24 cellular contexts compared by ENCODE assay signal in genomic region chr12:123573870-123574269, GRCh38. TPM values are rescaled to one million over a fixed set of nuclear protein-coding genes. Genes with fewer than 3 reads are reported as not detected.
DNase-seq lines count a peak whose midpoint lies in the region; ATAC-seq, FAIRE-seq and TF ChIP-seq lines count a peak whose summit lies in the region.
"Had no signal": no experiment of that assay in that cellular context is flagged by ENCODE, and none has a peak within 500 bp of the region (broad histone marks: within the 10 kb centered on the region; RNA-seq: fewer than 3 reads in every experiment).

No MANE protein-coding gene starts in this region.

- ATAC-seq in HepG2 (no peak), right lobe of liver (no peak), heart right ventricle (no peak), GM19467 (IDR thresholded peaks at IDR 0.05; ENCODE audit: unreplicated experiment) (no peak)
- ATAC-seq: A549, T-helper 17 cell had no signal

- intact Hi-C loops in HepG2 (cut with micrococcal nuclease; ENCODE audit: unreplicated experiment) (no loop called here), right lobe of liver (cut with DNase I) (no loop called here), heart right ventricle (cut with DNase I) (loop anchor here in 1 of 10 donors (10.0 kb wide), 1 partner anchor 89 kb away; no protein-coding TSS in a partner anchor)

- no peaks in the 10 kb centered on the region for H3K79me2 ChIP-seq in HepG2 (ENCODE audit: insufficient read depth, low read length)

- 27% methylated on average over 4 of the region's 4 CpGs for WGBS in HepG2 (ENCODE audit: low lambda C conversion rate)
- 30% methylated on average over 4 of the region's 4 CpGs for WGBS in right lobe of liver (ENCODE audit: insufficient coverage, low coverage, low lambda C conversion rate, missing lambda C conversion rate)
- WGBS in heart right ventricle, 2 donors: 35 to 39% methylated on average over 4 of the region's 4 CpGs

- H3K9me3 ChIP-seq in HepG2 (ENCODE audit: low read length): no peaks in the 10 kb centered on the region
- H3K9me3 ChIP-seq in right lobe of liver: no peaks in the 10 kb centered on the region
- H3K9me3 ChIP-seq in heart right ventricle: peaks cover 0 to 5% (median 0%) of the 10 kb centered on the region in 11 donors
- H3K9me3 ChIP-seq: A549, SK-N-SH had no signal

- FAIRE-seq in HepG2 (lab: Jason Lieb, UNC): no peak
- FAIRE-seq: A549, D721Med, G401.6, RCC 7860 had no signal

- no TSS peak for BruUV-seq in HepG2 (replicated peaks; lab: Mats Ljungman, UMichigan)

- POLR2A ChIA-PET in HepG2 (lab: Yijun Ruan, JAX): no interaction called here

- no peak for DNase-seq in HepG2 (ENCODE audit: low spot score)
- no peak for DNase-seq in right lobe of liver
- DNase-seq in NCI-H82 (lab: John Stamatoyannopoulos, UW): peak; percentile 89
- no peak for DNase-seq in heart right ventricle
- DNase-seq: AML-193; CD4-positive, alpha-beta T cell; GM23248; H9; HFFc6; KBM-7; MV-4-11; NCI-H1105 treated with DMSO at 0.1 percent for 48 hours; NCI-H187; NCI-H2081 treated with DMSO at 0.1 percent for 48 hours; NCI-H526; SK-N-SH; SW 1271; T-helper 17 cell had no signal

- in situ Hi-C loops in HepG2 (cut with HindIII; ENCODE audit: extremely low pct_ligation_motif_present, low pct_unique_long_range_greater_than_20kb): no loop called here

- no peak for TF ChIP-seq POLR2A in HepG2 (IDR thresholded peaks at IDR 0.05; ENCODE audit: insufficient read depth in 1 of 2, low read depth in 2 of 2, low read length in 2 of 2)
- TF ChIP-seq POLR2A in right lobe of liver (IDR thresholded peaks at IDR 0.05): no peak

- H3K27me3 ChIP-seq in HepG2 (ENCODE audit: control insufficient read depth in 1 of 2, insufficient read depth in 2 of 2, low read length in 2 of 2) (no peaks in the 10 kb centered on the region; a peak in 1 of 5 replicates), right lobe of liver (no peaks in the 10 kb centered on the region), heart right ventricle (no peaks in the 10 kb centered on the region)
- H3K27me3 ChIP-seq: BLaER1 treated with 17β-estradiol and CSF1 and Interleukin-3, amounts not matched to agents 10 nM and 100 nM had no signal

- H2AFZ ChIP-seq in HepG2 (ENCODE audit: low read length): no peak overlapping the region
- H2AFZ ChIP-seq: GM23248 had no signal

- H4K20me1 ChIP-seq in HepG2 (ENCODE audit: insufficient read depth, low read length): no peaks in the 10 kb centered on the region
- H4K20me1 ChIP-seq: BLaER1 treated with 17β-estradiol and CSF1 and Interleukin-3, amounts not matched to agents 10 nM and 100 nM had no signal

- TF ChIP-seq EP300 in HepG2 (IDR thresholded peaks at IDR 0.05; ENCODE audit: low read depth in 2 of 2, low read length in 2 of 2) (no peak), HepG2 (CRISPR knock-in tag; IDR thresholded peaks at IDR 0.05; ENCODE audit: borderline replicate concordance) (no peak)

- CTCF ChIA-PET in HepG2 (lab: Yijun Ruan, JAX; ENCODE audit: low intra/inter-chr PET ratio, low total read pairs): no interaction called here

- H3K27ac ChIP-seq in HepG2 (ENCODE audit: extremely low read length, insufficient read depth, low read length): no peak overlapping the region
- H3K27ac ChIP-seq in right lobe of liver: no peak overlapping the region
- no peak overlapping the region for H3K27ac ChIP-seq in heart right ventricle
- H3K27ac ChIP-seq: A549; BLaER1 treated with 17β-estradiol and CSF1 and Interleukin-3, amounts not matched to agents 10 nM and 100 nM; GM23248 had no signal

- H3K4me3 ChIP-seq in HepG2 (replicated peaks in 1 of 3; ENCODE audit: insufficient read depth in 1 of 3, low read depth in 2 of 3, low read length in 3 of 3) (no peak overlapping the region), right lobe of liver (no peak overlapping the region), heart right ventricle (no peak overlapping the region)
- H3K4me3 ChIP-seq: A549; BLaER1 treated with 17β-estradiol and CSF1 and Interleukin-3, amounts not matched to agents 10 nM and 100 nM; GM23248 had no signal

- H3K4me1 ChIP-seq in HepG2 (ENCODE audit: insufficient read depth, low read length): peaks cover 29% of the 10 kb centered on the region
- no peaks in the 10 kb centered on the region for H3K4me1 ChIP-seq in right lobe of liver
- H3K4me1 ChIP-seq in heart right ventricle: peaks cover 0 to 5% (median 0%) of the 10 kb centered on the region in 9 donors
- H3K4me1 ChIP-seq: A549 had no signal

- H3K9ac ChIP-seq in HepG2 (ENCODE audit: insufficient read depth, low read depth, low read length): no peak overlapping the region
- H3K9ac ChIP-seq: BLaER1 treated with 17β-estradiol and CSF1 and Interleukin-3, amounts not matched to agents 10 nM and 100 nM; GM23248; SK-N-SH had no signal

- TF ChIP-seq RAD21 in HepG2 (CRISPR knock-in tag; IDR thresholded peaks at IDR 0.05): no peak

- TF ChIP-seq CTCF in HepG2 (CRISPR knock-in tag; IDR thresholded peaks at IDR 0.05): no peak
- no peak for TF ChIP-seq CTCF in right lobe of liver (IDR thresholded peaks at IDR 0.05)
- TF ChIP-seq CTCF in heart right ventricle (IDR thresholded peaks at IDR 0.05): no peak

- H3K4me2 ChIP-seq in HepG2 (ENCODE audit: low read depth, low read length): no peak overlapping the region
- H3K4me2 ChIP-seq: A549; BLaER1 treated with 17β-estradiol and CSF1 and Interleukin-3, amounts not matched to agents 10 nM and 100 nM; SK-N-SH had no signal

- no peaks in the 10 kb centered on the region for H3K36me3 ChIP-seq in HepG2 (replicated peaks in 1 of 2; ENCODE audit: control insufficient read depth in 1 of 2, insufficient read depth in 2 of 2, low read length in 2 of 2)
- no peaks in the 10 kb centered on the region for H3K36me3 ChIP-seq in right lobe of liver
- peaks cover 0 to 13% (median 0%) of the 10 kb centered on the region in 9 donors for H3K36me3 ChIP-seq in heart right ventricle

RNA-seq across cellular contexts. Expression of gene TMED2, which starts 10.5 kb away (rescaled TPM):
- total RNA-seq in HepG2 (2016; rRNA removed; fragmentation: Illumina TruSeq; extraction: Trizol) (202 and 240 TPM in 2 replicates), right lobe of liver (100 to 1,000 TPM; 197 to 282 (median 215) TPM), heart right ventricle (100 to 1,000 TPM; 133 to 244 (median 158) TPM)
- total RNA-seq in HepG2 (2016; cell fraction: cytosol; rRNA removed; fragmentation: Illumina TruSeq; extraction: Trizol; ENCODE audit: low read depth): 94.8 and 112 TPM in 2 replicates
- total RNA-seq in HepG2 (2016; cell fraction: insoluble cytoplasmic fraction; rRNA removed; fragmentation: Illumina TruSeq; extraction: Trizol): 191 and 250 TPM in 2 replicates
- 262 and 272 TPM in 2 replicates for total RNA-seq in HepG2 (2016; cell fraction: membrane; rRNA removed; fragmentation: Illumina TruSeq; extraction: Trizol)
- total RNA-seq in HepG2 (2016; cell fraction: nucleus; rRNA removed; fragmentation: Illumina TruSeq; extraction: Trizol): 193 and 223 TPM in 2 replicates
- polyA plus RNA-seq in HepG2 (2011; rRNA removed) (166 and 200 TPM in 2 replicates), heart right ventricle (100 to 1,000 TPM in 1 of 2 donors, 10 to 100 TPM in 1; 22.2 to 141 TPM)
- polyA plus RNA-seq in HepG2 (2011; cell fraction: cytosol; rRNA removed): 96.9 and 166 TPM in 2 replicates
- polyA plus RNA-seq in HepG2 (2011; cell fraction: nucleus; rRNA removed): 44.3 and 60.5 TPM in 2 replicates
- polyA plus RNA-seq in HepG2 (2012): 213 and 226 TPM in 2 replicates
- 92.3 and 134 TPM in 2 replicates for polyA plus RNA-seq in HepG2 (2016; cell fraction: cytosol; fragmentation: Illumina TruSeq; extraction: Trizol; ENCODE audit: low read depth)
- polyA plus RNA-seq in HepG2 (2016; cell fraction: insoluble cytoplasmic fraction; fragmentation: Illumina TruSeq; extraction: Trizol; ENCODE audit: low read depth): 211 and 222 TPM in 2 replicates
- polyA plus RNA-seq in HepG2 (2016; cell fraction: membrane; fragmentation: Illumina TruSeq; extraction: Trizol; ENCODE audit: low read depth): 206 and 232 TPM in 2 replicates
- polyA plus RNA-seq in HepG2 (2016; cell fraction: nucleus; fragmentation: Illumina TruSeq; extraction: Trizol; ENCODE audit: insufficient read depth, low read depth): 282 and 306 TPM in 2 replicates
- 86.0 and 140 TPM in 2 replicates for polyA minus RNA-seq in HepG2 (2011; rRNA and poly(A)+ RNA removed; ENCODE audit: low replicate concordance)
- 111 and 124 TPM in 2 replicates for polyA minus RNA-seq in HepG2 (2011; cell fraction: cytosol; rRNA and poly(A)+ RNA removed)
- 70.8 and 82.7 TPM in 2 replicates for polyA minus RNA-seq in HepG2 (2011; cell fraction: nucleus; rRNA and poly(A)+ RNA removed)

RNA-seq across cellular contexts. Expression of gene DDX55, which starts 28.0 kb away (rescaled TPM):
- total RNA-seq in HepG2 (2016; rRNA removed; fragmentation: Illumina TruSeq; extraction: Trizol): 29.5 and 37.0 TPM in 2 replicates
- total RNA-seq in HepG2 (2016; cell fraction: cytosol; rRNA removed; fragmentation: Illumina TruSeq; extraction: Trizol; ENCODE audit: low read depth): 8.9 and 10.0 TPM in 2 replicates
- 26.9 and 38.3 TPM in 2 replicates for total RNA-seq in HepG2 (2016; cell fraction: insoluble cytoplasmic fraction; rRNA removed; fragmentation: Illumina TruSeq; extraction: Trizol)
- 15.6 and 16.1 TPM in 2 replicates for total RNA-seq in HepG2 (2016; cell fraction: membrane; rRNA removed; fragmentation: Illumina TruSeq; extraction: Trizol)
- total RNA-seq in HepG2 (2016; cell fraction: nucleus; rRNA removed; fragmentation: Illumina TruSeq; extraction: Trizol): 35.7 and 44.5 TPM in 2 replicates
- 21.1 and 22.2 TPM in 2 replicates for polyA plus RNA-seq in HepG2 (2011; rRNA removed)
- 14.7 and 16.6 TPM in 2 replicates for polyA plus RNA-seq in HepG2 (2011; cell fraction: cytosol; rRNA removed)
- 51.9 and 61.7 TPM in 2 replicates for polyA plus RNA-seq in HepG2 (2011; cell fraction: nucleus; rRNA removed)
- polyA plus RNA-seq in HepG2 (2012): 18.1 and 19.2 TPM in 2 replicates
- polyA plus RNA-seq in HepG2 (2016; cell fraction: cytosol; fragmentation: Illumina TruSeq; extraction: Trizol; ENCODE audit: low read depth): 2.9 and 3.0 TPM in 2 replicates
- polyA plus RNA-seq in HepG2 (2016; cell fraction: insoluble cytoplasmic fraction; fragmentation: Illumina TruSeq; extraction: Trizol; ENCODE audit: low read depth): 28.1 and 28.8 TPM in 2 replicates
- 6.4 and 7.9 TPM in 2 replicates for polyA plus RNA-seq in HepG2 (2016; cell fraction: membrane; fragmentation: Illumina TruSeq; extraction: Trizol; ENCODE audit: low read depth)
- polyA plus RNA-seq in HepG2 (2016; cell fraction: nucleus; fragmentation: Illumina TruSeq; extraction: Trizol; ENCODE audit: insufficient read depth, low read depth): 105 and 110 TPM in 2 replicates
- 19.8 and 42.6 TPM in 2 replicates for polyA minus RNA-seq in HepG2 (2011; rRNA and poly(A)+ RNA removed; ENCODE audit: low replicate concordance)
- polyA minus RNA-seq in HepG2 (2011; cell fraction: cytosol; rRNA and poly(A)+ RNA removed): 6.6 and 12.3 TPM in 2 replicates
- polyA minus RNA-seq in HepG2 (2011; cell fraction: nucleus; rRNA and poly(A)+ RNA removed): 42.1 and 43.8 TPM in 2 replicates
- 10 to 100 TPM in 3 of 6 experiments, 1 to 10 TPM in 3; 6.4 to 33.3 (median 10.5) TPM for total RNA-seq in right lobe of liver
- total RNA-seq in heart right ventricle: 1 to 10 TPM; 3.2 to 8.8 (median 4.8) TPM
- 10 to 100 TPM in 1 of 2 donors, 1 to 10 TPM in 1; 6.2 to 14.0 TPM for polyA plus RNA-seq in heart right ventricle

RNA-seq across cellular contexts. Expression of gene RILPL1, which starts 40.4 kb away (rescaled TPM):
- total RNA-seq in HepG2 (2016; rRNA removed; fragmentation: Illumina TruSeq; extraction: Trizol) (3.9 and 5.8 TPM in 2 replicates), right lobe of liver (1 to 10 TPM; 3.2 to 7.5 (median 5.3) TPM), heart right ventricle (100 to 1,000 TPM in 3 of 10 donors, 10 to 100 TPM in 7; 71.4 to 132 (median 86.6) TPM)
- total RNA-seq in HepG2 (2016; cell fraction: cytosol; rRNA removed; fragmentation: Illumina TruSeq; extraction: Trizol; ENCODE audit: low read depth): 6.3 and 6.7 TPM in 2 replicates
- 2.8 and 5.3 TPM in 2 replicates for total RNA-seq in HepG2 (2016; cell fraction: insoluble cytoplasmic fraction; rRNA removed; fragmentation: Illumina TruSeq; extraction: Trizol)
- 6.3 and 7.3 TPM in 2 replicates for total RNA-seq in HepG2 (2016; cell fraction: membrane; rRNA removed; fragmentation: Illumina TruSeq; extraction: Trizol)
- total RNA-seq in HepG2 (2016; cell fraction: nucleus; rRNA removed; fragmentation: Illumina TruSeq; extraction: Trizol): 4.4 and 5.2 TPM in 2 replicates
- polyA plus RNA-seq in HepG2 (2011; rRNA removed) (28.4 and 32.0 TPM in 2 replicates), heart right ventricle (100 to 1,000 TPM in 1 of 2 donors, 10 to 100 TPM in 1; 78.7 to 106 TPM)
- 17.9 and 21.6 TPM in 2 replicates for polyA plus RNA-seq in HepG2 (2011; cell fraction: cytosol; rRNA removed)
- polyA plus RNA-seq in HepG2 (2011; cell fraction: nucleus; rRNA removed): 30.6 and 32.1 TPM in 2 replicates
- 14.7 and 22.7 TPM in 2 replicates for polyA plus RNA-seq in HepG2 (2012)
- 6.6 and 7.4 TPM in 2 replicates for polyA plus RNA-seq in HepG2 (2016; cell fraction: cytosol; fragmentation: Illumina TruSeq; extraction: Trizol; ENCODE audit: low read depth)
- 6.6 and 7.8 TPM in 2 replicates for polyA plus RNA-seq in HepG2 (2016; cell fraction: insoluble cytoplasmic fraction; fragmentation: Illumina TruSeq; extraction: Trizol; ENCODE audit: low read depth)
- 9.0 and 9.4 TPM in 2 replicates for polyA plus RNA-seq in HepG2 (2016; cell fraction: membrane; fragmentation: Illumina TruSeq; extraction: Trizol; ENCODE audit: low read depth)
- polyA plus RNA-seq in HepG2 (2016; cell fraction: nucleus; fragmentation: Illumina TruSeq; extraction: Trizol; ENCODE audit: insufficient read depth, low read depth): 19.9 and 21.9 TPM in 2 replicates
- polyA minus RNA-seq in HepG2 (2011; rRNA and poly(A)+ RNA removed; ENCODE audit: low replicate concordance): 7.3 and 20.5 TPM in 2 replicates
- 9.8 and 11.1 TPM in 2 replicates for polyA minus RNA-seq in HepG2 (2011; cell fraction: cytosol; rRNA and poly(A)+ RNA removed)
- 16.5 and 17.8 TPM in 2 replicates for polyA minus RNA-seq in HepG2 (2011; cell fraction: nucleus; rRNA and poly(A)+ RNA removed)

RNA-seq across cellular contexts. Expression of gene EIF2B1, which starts 59.6 kb away (rescaled TPM):
- 37.4 and 45.1 TPM in 2 replicates for total RNA-seq in HepG2 (2016; rRNA removed; fragmentation: Illumina TruSeq; extraction: Trizol)
- total RNA-seq in HepG2 (2016; cell fraction: cytosol; rRNA removed; fragmentation: Illumina TruSeq; extraction: Trizol; ENCODE audit: low read depth): 6.1 and 6.7 TPM in 2 replicates
- total RNA-seq in HepG2 (2016; cell fraction: insoluble cytoplasmic fraction; rRNA removed; fragmentation: Illumina TruSeq; extraction: Trizol): 35.8 and 45.7 TPM in 2 replicates
- 12.7 and 13.4 TPM in 2 replicates for total RNA-seq in HepG2 (2016; cell fraction: membrane; rRNA removed; fragmentation: Illumina TruSeq; extraction: Trizol)
- total RNA-seq in HepG2 (2016; cell fraction: nucleus; rRNA removed; fragmentation: Illumina TruSeq; extraction: Trizol): 21.2 TPM in 2 replicates
- 18.7 and 20.1 TPM in 2 replicates for polyA plus RNA-seq in HepG2 (2011; rRNA removed)
- polyA plus RNA-seq in HepG2 (2011; cell fraction: cytosol; rRNA removed): 13.7 and 16.6 TPM in 2 replicates
- 34.5 and 45.8 TPM in 2 replicates for polyA plus RNA-seq in HepG2 (2011; cell fraction: nucleus; rRNA removed)
- 20.4 and 24.1 TPM in 2 replicates for polyA plus RNA-seq in HepG2 (2012)
- 5.1 and 5.6 TPM in 2 replicates for polyA plus RNA-seq in HepG2 (2016; cell fraction: cytosol; fragmentation: Illumina TruSeq; extraction: Trizol; ENCODE audit: low read depth)
- 50.2 and 53.5 TPM in 2 replicates for polyA plus RNA-seq in HepG2 (2016; cell fraction: insoluble cytoplasmic fraction; fragmentation: Illumina TruSeq; extraction: Trizol; ENCODE audit: low read depth)
- polyA plus RNA-seq in HepG2 (2016; cell fraction: membrane; fragmentation: Illumina TruSeq; extraction: Trizol; ENCODE audit: low read depth): 10.5 and 10.8 TPM in 2 replicates
- 37.5 and 40.1 TPM in 2 replicates for polyA plus RNA-seq in HepG2 (2016; cell fraction: nucleus; fragmentation: Illumina TruSeq; extraction: Trizol; ENCODE audit: insufficient read depth, low read depth)
- 6.3 and 19.6 TPM in 2 replicates for polyA minus RNA-seq in HepG2 (2011; rRNA and poly(A)+ RNA removed; ENCODE audit: low replicate concordance)
- 5.5 and 6.0 TPM in 2 replicates for polyA minus RNA-seq in HepG2 (2011; cell fraction: cytosol; rRNA and poly(A)+ RNA removed)
- 15.8 and 17.0 TPM in 2 replicates for polyA minus RNA-seq in HepG2 (2011; cell fraction: nucleus; rRNA and poly(A)+ RNA removed)
- total RNA-seq in right lobe of liver: 100 to 1,000 TPM in 1 of 6 experiments, 10 to 100 TPM in 5; 19.3 to 137 (median 22.2) TPM
- 10 to 100 TPM; 26.3 to 36.4 (median 31.8) TPM for total RNA-seq in heart right ventricle
- polyA plus RNA-seq in heart right ventricle: 10 to 100 TPM; 21.2 to 25.5 TPM

RNA-seq across cellular contexts. Expression of gene GTF2H3, which starts 59.8 kb away (rescaled TPM):
- 58.8 and 88.6 TPM in 2 replicates for total RNA-seq in HepG2 (2016; rRNA removed; fragmentation: Illumina TruSeq; extraction: Trizol)
- 15.1 and 15.3 TPM in 2 replicates for total RNA-seq in HepG2 (2016; cell fraction: cytosol; rRNA removed; fragmentation: Illumina TruSeq; extraction: Trizol; ENCODE audit: low read depth)
- total RNA-seq in HepG2 (2016; cell fraction: insoluble cytoplasmic fraction; rRNA removed; fragmentation: Illumina TruSeq; extraction: Trizol): 59.9 and 91.7 TPM in 2 replicates
- 10.1 and 11.7 TPM in 2 replicates for total RNA-seq in HepG2 (2016; cell fraction: membrane; rRNA removed; fragmentation: Illumina TruSeq; extraction: Trizol)
- 31.6 and 37.7 TPM in 2 replicates for total RNA-seq in HepG2 (2016; cell fraction: nucleus; rRNA removed; fragmentation: Illumina TruSeq; extraction: Trizol)
- polyA plus RNA-seq in HepG2 (2011; rRNA removed): 24.6 and 35.8 TPM in 2 replicates
- 18.5 and 28.8 TPM in 2 replicates for polyA plus RNA-seq in HepG2 (2011; cell fraction: cytosol; rRNA removed)
- polyA plus RNA-seq in HepG2 (2011; cell fraction: nucleus; rRNA removed): 9.9 and 10.3 TPM in 2 replicates
- polyA plus RNA-seq in HepG2 (2012): 25.9 and 38.9 TPM in 2 replicates
- polyA plus RNA-seq in HepG2 (2016; cell fraction: cytosol; fragmentation: Illumina TruSeq; extraction: Trizol; ENCODE audit: low read depth): 2.0 and 2.1 TPM in 2 replicates
- polyA plus RNA-seq in HepG2 (2016; cell fraction: insoluble cytoplasmic fraction; fragmentation: Illumina TruSeq; extraction: Trizol; ENCODE audit: low read depth): 54.9 and 61.2 TPM in 2 replicates
- polyA plus RNA-seq in HepG2 (2016; cell fraction: membrane; fragmentation: Illumina TruSeq; extraction: Trizol; ENCODE audit: low read depth): 4.9 and 5.3 TPM in 2 replicates
- 35.7 and 38.8 TPM in 2 replicates for polyA plus RNA-seq in HepG2 (2016; cell fraction: nucleus; fragmentation: Illumina TruSeq; extraction: Trizol; ENCODE audit: insufficient read depth, low read depth)
- 23.9 and 24.4 TPM in 2 replicates for polyA minus RNA-seq in HepG2 (2011; rRNA and poly(A)+ RNA removed; ENCODE audit: low replicate concordance)
- polyA minus RNA-seq in HepG2 (2011; cell fraction: cytosol; rRNA and poly(A)+ RNA removed): 17.9 and 24.5 TPM in 2 replicates
- 25.1 and 33.9 TPM in 2 replicates for polyA minus RNA-seq in HepG2 (2011; cell fraction: nucleus; rRNA and poly(A)+ RNA removed)
- total RNA-seq in right lobe of liver: 10 to 100 TPM; 10.9 to 15.6 (median 13.9) TPM
- total RNA-seq in heart right ventricle: 10 to 100 TPM; 12.8 to 18.3 (median 15.5) TPM
- polyA plus RNA-seq in heart right ventricle: 1 to 10 TPM; 4.0 to 4.4 TPM

Comparison
In these comparisons a context has a peak if more than half of its experiments do, and no peak if none do; other contexts are left out.
1. RNA of gene RILPL1, which starts 40.4 kb away (total RNA-seq): 71.4 to 132 TPM in heart right ventricle; 3.2 to 7.5 TPM in right lobe of liver and 2.8 to 7.3 TPM in HepG2; every median in the first group is over 4 times any median in the second.